ENCODE assay signal across 7 cellular contexts in the genomic region with DNA sequence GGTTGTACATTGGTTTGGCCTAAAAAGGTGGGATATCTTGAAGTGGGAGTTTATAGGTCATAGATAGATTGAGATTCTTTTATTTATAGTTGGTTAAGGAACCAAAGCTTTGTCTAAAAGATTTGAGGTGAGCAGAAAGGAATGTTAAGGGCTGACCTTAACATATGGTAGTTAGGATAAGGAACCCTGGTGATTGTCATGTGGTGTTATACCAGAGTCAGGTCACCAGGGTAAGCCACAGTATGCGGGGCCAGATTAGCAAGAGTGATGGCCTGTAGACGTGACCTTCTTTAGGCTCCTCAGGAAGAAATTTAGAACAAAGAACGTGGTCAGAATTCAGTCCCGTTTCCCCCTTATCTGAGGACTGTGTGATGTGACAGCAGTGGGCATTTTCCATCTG.
"Had no signal": no experiment of that assay in that cellular context is flagged by ENCODE, and none has a peak within 500 bp of the region (broad histone marks: within the 10 kb centered on the region; RNA-seq: fewer than 3 reads in every experiment).

No MANE protein-coding gene starts in this region.

- H3K36me3 Mint-ChIP-seq: IgD-negative memory B cell had no signal

- H3K27me3 Mint-ChIP-seq: IgD-negative memory B cell had no signal

- DNase-seq: IMR-90, KBM-7, KG1 had no signal

- FAIRE-seq: HepG2, HTR-8/SVneo had no signal

- H3K27ac ChIP-seq: HL-60 had no signal

- H3K4me1 Mint-ChIP-seq: IgD-negative memory B cell had no signal

- H3K4me3 Mint-ChIP-seq: IgD-negative memory B cell had no signal

- ATAC-seq: HepG2 had no signal
